6 cellular contexts compared by ENCODE assay signal in the genomic region with DNA sequence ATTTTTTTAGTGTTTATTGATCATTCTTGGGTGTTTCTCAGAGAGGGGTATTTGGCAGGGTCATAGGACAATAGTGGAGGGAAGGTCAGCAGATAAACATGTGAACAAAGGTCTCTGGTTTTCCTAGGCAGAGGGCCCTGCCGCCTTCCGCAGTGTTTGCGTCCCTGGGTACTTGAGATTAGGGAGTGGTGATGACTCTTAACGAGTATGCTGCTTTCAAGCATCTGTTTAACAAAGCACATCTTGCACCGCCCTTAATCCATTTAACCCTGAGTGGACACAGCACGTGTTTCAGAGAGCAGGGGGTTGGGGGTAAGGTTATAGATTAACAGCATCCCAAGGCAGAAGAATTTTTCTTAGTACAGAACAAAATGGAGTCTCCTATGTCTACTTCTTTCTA.
DNase-seq lines count a peak whose midpoint lies in the region; ATAC-seq, FAIRE-seq and TF ChIP-seq lines count a peak whose summit lies in the region.
"Not testable (repeated sequence)": the region's sequence is repeated elsewhere in the genome, so short reads cannot be mapped to it uniquely, and the experiment has no call there.

No MANE protein-coding gene starts in this region.

- H3K4me1 Mint-ChIP-seq in Caco-2 (ENCODE audit: low read depth, unreplicated experiment) (peaks cover 14% of the 10 kb centered on the region), progenitor cell of endocrine pancreas (ENCODE audit: low read depth) (peaks cover 18% of the 10 kb centered on the region)

- not testable (repeated sequence) for ATAC-seq in K562; lung (ENCODE audit: insufficient read depth, low FRiP score); upper lobe of right lung

- H3K9me3 ChIP-seq in Caco-2; K562 (replicated peaks; ENCODE audit: control insufficient read depth, insufficient read depth, low read depth, low read length); hepatocyte (ENCODE audit: low read depth); lung (ENCODE audit: control insufficient read depth in 2 of 2, insufficient read depth in 1 of 2, low read length in 1 of 2); upper lobe of right lung: not testable (repeated sequence)

- not testable (repeated sequence) for H3K9me2 ChIP-seq in hepatocyte (replicated peaks; ENCODE audit: insufficient read depth)

- not testable (repeated sequence) for H3K27me3 Mint-ChIP-seq in Caco-2 (ENCODE audit: insufficient read depth, unreplicated experiment); progenitor cell of endocrine pancreas

- H3K4me1 ChIP-seq in Caco-2: peaks cover 21% of the 10 kb centered on the region
- not testable (repeated sequence) for H3K4me1 ChIP-seq in K562 (replicated peaks in 1 of 2; ENCODE audit: control insufficient read depth in 2 of 2, insufficient read depth in 2 of 2, low read length in 2 of 2); hepatocyte (ENCODE audit: insufficient read depth); lung (ENCODE audit: control insufficient read depth in 2 of 2, insufficient read depth in 2 of 2, low read length in 2 of 2); upper lobe of right lung

- POLR2A ChIA-PET in Caco-2 (lab: Charles Lee); K562 (lab: Yijun Ruan, JAX): not testable (repeated sequence)

- H2AFZ ChIP-seq in K562 (ENCODE audit: low read depth, low read length); hepatocyte: not testable (repeated sequence)

- 0% methylated on average over 6 of the region's 6 CpGs for WGBS in K562 (ENCODE audit: insufficient coverage, low coverage, missing lambda C conversion rate)
- 34% methylated on average over 6 of the region's 6 CpGs for WGBS in hepatocyte (ENCODE audit: low lambda C conversion rate, missing lambda C conversion rate)
- 68 to 76% methylated on average over 2 to 6 of the region's 6 CpGs for WGBS in lung, 2 donors

- not testable (repeated sequence) for H3K36me3 ChIP-seq in Caco-2 (ENCODE audit: control insufficient read depth, insufficient read depth, low read length); K562 (ENCODE audit: control insufficient read depth, insufficient read depth, low read length); hepatocyte (replicated peaks; ENCODE audit: insufficient read depth, low read depth); lung (ENCODE audit: control insufficient read depth in 2 of 2, insufficient read depth in 2 of 2, low read length in 2 of 2); upper lobe of right lung

- TF ChIP-seq EP300 in K562 (IDR thresholded peaks at IDR 0.05; ENCODE audit: low read length): not testable (repeated sequence)

- not testable (repeated sequence) for H3K36me3 Mint-ChIP-seq in Caco-2 (ENCODE audit: insufficient read depth, unreplicated experiment); progenitor cell of endocrine pancreas (ENCODE audit: insufficient read depth)

- not testable (repeated sequence) for H3K9me3 Mint-ChIP-seq in Caco-2 (ENCODE audit: unreplicated experiment); progenitor cell of endocrine pancreas (ENCODE audit: low read depth)

- in situ Hi-C loops in K562 (cut with MboI): not testable (repeated sequence)

- H3K9ac ChIP-seq in K562 (ENCODE audit: insufficient read depth in 1 of 2, low read depth in 2 of 2, low read length in 2 of 2): not testable (repeated sequence)

- not testable (repeated sequence) for H3K4me3 Mint-ChIP-seq in Caco-2 (ENCODE audit: unreplicated experiment)
- peak overlapping the region; percentile 14 for H3K4me3 Mint-ChIP-seq in progenitor cell of endocrine pancreas (ENCODE audit: low read depth)

- H4K20me1 ChIP-seq in K562 (replicated peaks; ENCODE audit: control insufficient read depth, insufficient read depth, low read length); hepatocyte (ENCODE audit: insufficient read depth, poor library complexity, severe bottlenecking): not testable (repeated sequence)

- H3K4me2 ChIP-seq in K562 (ENCODE audit: insufficient read depth, low read length); hepatocyte: not testable (repeated sequence)

- not testable (repeated sequence) for TF ChIP-seq RAD21 in K562 (CRISPR knock-in tag; conservative IDR thresholded peaks at IDR 0.05 in 1 of 2, IDR thresholded peaks at IDR 0.05 in 1 of 2)

- not testable (repeated sequence) for H3K4me3 ChIP-seq in Caco-2 (ENCODE audit: low read depth, low read length); K562; hepatocyte; lung; upper lobe of right lung

- not testable (repeated sequence) for TF ChIP-seq CTCF in Caco-2 (IDR thresholded peaks at IDR 0.05; ENCODE audit: insufficient read depth in 1 of 2, low read depth in 1 of 2, low read length in 1 of 2, severe bottlenecking in 1 of 2, unreplicated experiment in 1 of 2); K562 (IDR thresholded peaks at IDR 0.05 in 2 of 3, conservative IDR thresholded peaks at IDR 0.05 in 1 of 3; ENCODE audit: insufficient read depth in 2 of 3, low read depth in 1 of 3, low read length in 3 of 3); hepatocyte (IDR thresholded peaks at IDR 0.05; ENCODE audit: poor library complexity); lung (IDR thresholded peaks at IDR 0.05; ENCODE audit: control extremely low read depth, extremely low read depth); progenitor cell of endocrine pancreas (IDR thresholded peaks at IDR 0.05; ENCODE audit: unreplicated experiment); upper lobe of right lung (IDR thresholded peaks at IDR 0.05)

- not testable (repeated sequence) for H3K9me1 ChIP-seq in K562 (ENCODE audit: control insufficient read depth, insufficient read depth, low read length)

- FAIRE-seq in K562 (lab: Jason Lieb, UNC): not testable (repeated sequence)

- BruUV-seq in Caco-2 (replicated peaks; lab: Mats Ljungman, UMichigan); K562 (replicated peaks; lab: Mats Ljungman, UMichigan): not testable (repeated sequence)

- H3K27me3 ChIP-seq in Caco-2 (replicated peaks; ENCODE audit: control insufficient read depth, insufficient read depth, low read length); hepatocyte; lung (ENCODE audit: control insufficient read depth, insufficient read depth); upper lobe of right lung: not testable (repeated sequence)
- peaks cover 15 to 23% of the 10 kb centered on the region in 2 experiments for H3K27me3 ChIP-seq in K562 (ENCODE audit: control insufficient read depth in 2 of 2, insufficient read depth in 2 of 2, low read length in 2 of 2)

- CTCF ChIA-PET in Caco-2 (lab: Charles Lee); K562 (lab: Yijun Ruan, JAX; ENCODE audit: low intra/inter-chr PET ratio): not testable (repeated sequence)

- not testable (repeated sequence) for H3K27ac ChIP-seq in K562 (ENCODE audit: extremely low read depth, low read depth, low read length); lung (ENCODE audit: low read depth in 1 of 2, low read length in 1 of 2)
- H3K27ac ChIP-seq in hepatocyte (peak overlapping the region; percentile 75), upper lobe of right lung (peak overlapping the region; percentile 47)

- peak overlapping the region; percentile 48 for H3K27ac Mint-ChIP-seq in Caco-2 (ENCODE audit: unreplicated experiment)
- peak overlapping the region; percentile 93 for H3K27ac Mint-ChIP-seq in progenitor cell of endocrine pancreas

- peak; percentile 36 to 60 for DNase-seq in Caco-2
- not testable (repeated sequence) for DNase-seq in K562 (ENCODE audit: extremely low read depth in 1 of 4, low spot score in 3 of 4); hepatocyte (ENCODE audit: low spot score); progenitor cell of endocrine pancreas (ENCODE audit: low spot score, unreplicated experiment); upper lobe of right lung
- DNase-seq in lung (ENCODE audit: low spot score): peak; percentile 33

- H3K79me2 ChIP-seq in K562 (ENCODE audit: control insufficient read depth, insufficient read depth, low read length); hepatocyte: not testable (repeated sequence)

- intact Hi-C loops in Caco-2 (cut with micrococcal nuclease; ENCODE audit: unreplicated experiment); K562 (cut with micrococcal nuclease); upper lobe of right lung (cut with DNase I): not testable (repeated sequence)

- TF ChIP-seq POLR2A in K562 (conservative IDR thresholded peaks at IDR 0.05): not testable (repeated sequence)

TF ChIP-seq in K562, 482 proteins besides CTCF, POLR2A, EP300 and RAD21:
- TF ChIP-seq NCOR1 (IDR thresholded peaks at IDR 0.05) (0 out of 2 replicates have a peak, but pooled peaks have one; percentile 20), CBFA2T2 (conservative IDR thresholded peaks at IDR 0.05) (peak; percentile 57), SOX6 (IDR thresholded peaks at IDR 0.05) (peak; percentile 61), ARID1B (IDR thresholded peaks at IDR 0.05) (0 out of 2 replicates have a peak, but pooled peaks have one; percentile 19), CBFA2T3 (IDR thresholded peaks at IDR 0.05) (peak; percentile 76), TRIM24 (IDR thresholded peaks at IDR 0.05) (0 out of 4 replicates have a peak, but pooled peaks of 1 of the 2 experiments have one; percentile 39), TCF3 (CRISPR knock-in tag; IDR thresholded peaks at IDR 0.05) (peak; percentile 15; the same call in 1 of the 2 replicates), NR2C1 (tag; IDR thresholded peaks at IDR 0.05) (0 out of 2 replicates have a peak, but pooled peaks have one; percentile 32), CXXC5 (CRISPR knock-in tag; IDR thresholded peaks at IDR 0.05) (peak; percentile 35; the same call in 1 of the 2 replicates), DPF2 (IDR thresholded peaks at IDR 0.05) (peak; percentile 36; the same call in 1 of the 2 replicates), TAL1 (IDR thresholded peaks at IDR 0.05) (peak; percentile 42; the same call in 1 of the 2 replicates)
- TF ChIP-seq NR2C1 (IDR thresholded peaks at IDR 0.05): not testable (repeated sequence)
